Comparison of ENCODE assay signal across 9 cellular contexts in the genomic region with DNA sequence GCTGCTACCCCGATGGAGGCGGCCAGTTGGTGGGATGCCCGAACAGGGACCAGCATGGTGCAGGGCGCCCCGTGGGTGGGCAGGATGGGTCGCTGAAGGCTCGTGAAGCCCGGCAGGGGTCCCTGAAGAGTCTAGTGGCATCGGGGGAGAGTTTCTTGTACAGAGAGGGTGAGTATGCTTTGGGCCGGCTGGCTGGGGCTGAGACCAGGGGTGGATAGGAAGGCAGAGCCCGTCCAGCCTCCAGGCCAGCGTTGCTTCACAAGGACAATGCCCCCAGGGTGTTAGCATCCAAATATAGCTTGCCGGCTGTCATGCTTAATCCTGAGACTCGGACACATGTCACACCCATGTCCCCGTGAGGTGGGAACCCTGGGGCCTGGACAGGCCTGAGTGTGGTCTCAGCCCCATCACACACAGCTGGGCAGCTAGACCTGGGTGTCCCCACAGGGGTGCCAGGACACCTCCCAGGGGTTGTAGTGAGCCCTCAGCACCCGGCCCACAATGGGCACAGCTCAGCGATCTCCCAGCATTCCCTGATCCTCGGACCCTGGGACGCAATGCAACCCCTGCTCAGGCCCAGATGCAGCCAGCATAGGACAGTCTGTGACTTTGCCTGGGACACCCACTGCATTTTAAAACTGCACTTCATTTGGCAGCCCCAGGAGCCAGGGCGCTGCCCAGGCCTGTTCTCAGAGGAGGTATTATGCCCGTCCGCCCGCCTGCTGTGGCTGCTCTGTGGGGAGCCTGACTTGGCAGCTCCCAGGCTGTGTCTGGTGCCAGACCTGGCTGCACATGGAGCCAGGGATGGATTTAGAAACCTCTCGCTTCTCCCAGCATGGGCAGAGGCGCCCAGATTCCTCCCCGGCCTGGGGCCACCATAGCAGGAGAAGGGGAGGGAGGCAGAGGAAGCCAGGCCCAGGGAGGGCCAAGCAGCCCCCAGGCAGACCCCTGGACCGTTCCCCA. TPM values are rescaled to one million over a fixed set of nuclear protein-coding genes. Genes with fewer than 3 reads are reported as not detected.
DNase-seq lines count a peak whose midpoint lies in the region; ATAC-seq and TF ChIP-seq lines count a peak whose summit lies in the region.
"Had no signal": no experiment of that assay in that cellular context is flagged by ENCODE, and none has a peak within 500 bp of the region (broad histone marks: within the 10 kb centered on the region; RNA-seq: fewer than 3 reads in every experiment).

No MANE protein-coding gene starts in this region.

- H3K9me3 ChIP-seq in esophagus squamous epithelium (no peaks in the 10 kb centered on the region), osteoblast (ENCODE audit: low read depth, low read length) (no peaks in the 10 kb centered on the region)

- H3K27ac ChIP-seq in esophagus squamous epithelium: peak overlapping the region; percentile 65 to 84 (median 76)
- H3K27ac ChIP-seq in osteoblast (ENCODE audit: low read depth, low read length): peak overlapping the region; percentile 33

- H3K4me2 ChIP-seq in osteoblast (ENCODE audit: insufficient read depth, low read length): no peak overlapping the region

- H3K36me3 ChIP-seq in esophagus squamous epithelium (no peaks in the 10 kb centered on the region), osteoblast (ENCODE audit: insufficient read depth, low read length) (no peaks in the 10 kb centered on the region)

- H4K20me1 ChIP-seq in osteoblast (ENCODE audit: insufficient read depth, low read length): no peaks in the 10 kb centered on the region

- H3K27me3 ChIP-seq in esophagus squamous epithelium (no peaks in the 10 kb centered on the region), osteoblast (ENCODE audit: insufficient read depth, low read length) (no peaks in the 10 kb centered on the region)

- TF ChIP-seq CTCF in esophagus squamous epithelium (IDR thresholded peaks at IDR 0.05) (no peak), osteoblast (IDR thresholded peaks at IDR 0.05; ENCODE audit: extremely low read depth, low read depth, low read length) (no peak)

- H3K4me1 ChIP-seq in esophagus squamous epithelium: peaks cover 23 to 74% (median 35%) of the 10 kb centered on the region in 3 donors
- H3K4me1 ChIP-seq in osteoblast (ENCODE audit: insufficient read depth, low read length): peaks cover 20% of the 10 kb centered on the region

- H3K79me2 ChIP-seq in osteoblast (ENCODE audit: insufficient read depth, low read length): no peaks in the 10 kb centered on the region

- no peak overlapping the region for H3K4me3 ChIP-seq in esophagus squamous epithelium
- no peak overlapping the region for H3K4me3 ChIP-seq in osteoblast (ENCODE audit: insufficient read depth, low read length)
- H3K4me3 ChIP-seq: K562 had no signal

- peak overlapping the region; percentile 74 for H2AFZ ChIP-seq in osteoblast (ENCODE audit: low read length)

- DNase-seq in COLO668 (lab: John Stamatoyannopoulos, UW; ENCODE audit: unreplicated experiment) (peak; percentile 17), NCI-H2196 (lab: John Stamatoyannopoulos, UW; ENCODE audit: unreplicated experiment) (peak; percentile 79), esophagus squamous epithelium (lab: John Stamatoyannopoulos, UW) (no peak), osteoblast (ENCODE audit: insufficient read length, low spot score, missing footprints) (peak; percentile 77), MV-4-11 (lab: John Stamatoyannopoulos, UW) (no peak), NCI-H226 (no peak)
- DNase-seq in activated T-cell treated with anti-CD3 and anti-CD28 coated beads, Interleukin-2, amount 50 U/mL, for 1 hour: no peak

- no peak for ATAC-seq in GM21381 (IDR thresholded peaks at IDR 0.05; ENCODE audit: unreplicated experiment)
- ATAC-seq: K562 had no signal

- intact Hi-C loops in esophagus squamous epithelium (cut with DNase I): no loop called here

- no peak for TF ChIP-seq POLR2A in esophagus squamous epithelium (IDR thresholded peaks at IDR 0.05)

- WGBS in esophagus squamous epithelium, 2 donors: 64% methylated on average over 14 of the region's 27 CpGs; no CpG with 5 or more reads in 1 of the 2 donors

RNA-seq across cellular contexts. Expression of gene RAMP1, which starts 36.4 kb away (rescaled TPM):
- total RNA-seq in esophagus squamous epithelium (10 to 100 TPM in 1 of 4 donors, 1 to 10 TPM in 2, under 1 TPM in 1; 0.76 to 11.3 (median 4.0) TPM), osteoblast (1.8 and 4.4 TPM in 2 replicates)

Comparison
In these comparisons a context has a peak if more than half of its experiments do, and no peak if none do; other contexts are left out.
1. DNase-seq: peak in COLO668 (single experiment), NCI-H2196 (single experiment) and osteoblast (single experiment); none in esophagus squamous epithelium (single experiment), activated T-cell treated with anti-CD3 and anti-CD28 coated beads, Interleukin-2, amount 50 U/mL, for 1 hour (single experiment), MV-4-11 (single experiment) and NCI-H226 (single experiment).